In the genomic region with DNA sequence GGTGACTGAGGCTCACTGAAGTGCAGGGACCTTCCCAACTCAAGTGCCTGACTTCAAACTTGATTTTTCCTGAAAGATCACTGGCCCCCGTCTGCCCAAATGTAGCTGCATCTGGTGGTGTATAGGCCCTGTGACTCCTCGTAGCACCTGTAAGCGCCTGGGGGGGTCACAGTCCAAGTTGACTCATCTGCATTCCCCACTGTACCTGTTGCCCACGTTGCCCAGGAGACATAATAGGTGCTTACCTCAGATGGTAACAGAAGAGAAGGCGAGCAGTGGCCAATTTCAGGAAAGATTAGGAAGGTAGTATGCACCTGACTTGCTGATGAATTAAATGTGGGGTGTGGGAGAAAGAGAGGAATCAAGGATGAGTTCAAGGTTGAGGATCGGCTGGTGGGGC, we compare ENCODE assay signal across 25 cellular contexts. TPM values are rescaled to one million over a fixed set of nuclear protein-coding genes. Genes with fewer than 3 reads are reported as not detected.
A peak's percentile ranks its signal among the peaks of the same experiment; 100 is the strongest.
DNase-seq lines count a peak whose midpoint lies in the region; ATAC-seq, FAIRE-seq and TF ChIP-seq lines count a peak whose summit lies in the region.
"Had no signal": no experiment of that assay in that cellular context is flagged by ENCODE, and none has a peak within 500 bp of the region (broad histone marks: within the 10 kb centered on the region; RNA-seq: fewer than 3 reads in every experiment).

No MANE protein-coding gene starts in this region.

- no peaks in the 10 kb centered on the region for H3K36me3 Mint-ChIP-seq in neural progenitor cell
- H3K36me3 Mint-ChIP-seq in activated CD4-positive, alpha-beta memory T cell treated with anti-CD3 and anti-CD28 coated beads, Interleukin-2, amount 10 ng/mL, durations not matched to agents 7 days and 5 days (ENCODE audit: low read depth) = no peaks in the 10 kb centered on the region
- H3K36me3 Mint-ChIP-seq: T-cell had no signal

- TF ChIP-seq RAD21 in A549 (conservative IDR thresholded peaks at IDR 0.05 in 1 of 2, IDR thresholded peaks at IDR 0.05 in 1 of 2) = no peak

- CTCF ChIA-PET in A549 (lab: Yijun Ruan, JAX) = no interaction called here
- CTCF ChIA-PET in activated CD4-positive, alpha-beta memory T cell treated with anti-CD3 and anti-CD28 coated beads, Interleukin-2, amount 10 ng/mL, durations not matched to agents 7 days and 5 days (lab: Charles Lee) = no interaction called here

- H4K20me1 ChIP-seq in neural progenitor cell (ENCODE audit: low read depth) = no peaks in the 10 kb centered on the region

- no peaks in the 10 kb centered on the region for H3K27me3 ChIP-seq in neural progenitor cell
- H3K27me3 ChIP-seq: BE2C had no signal

- TF ChIP-seq CTCF in A549 (IDR thresholded peaks at IDR 0.05) (no peak), epithelial cell of esophagus (IDR thresholded peaks at IDR 0.05; ENCODE audit: insufficient read depth, low read depth, low read length, missing control alignments) (no peak), neural progenitor cell (IDR thresholded peaks at IDR 0.05) (no peak)

- no peaks in the 10 kb centered on the region for H3K79me2 ChIP-seq in neural progenitor cell (ENCODE audit: low read depth)

- no peak for FAIRE-seq in A549 (lab: Jason Lieb, UNC)
- FAIRE-seq: G401.6, GM12892, H1, K562 had no signal

- no peaks in the 10 kb centered on the region for H3K9me3 Mint-ChIP-seq in neural progenitor cell
- H3K9me3 Mint-ChIP-seq in activated CD4-positive, alpha-beta memory T cell treated with anti-CD3 and anti-CD28 coated beads, Interleukin-2, amount 10 ng/mL, durations not matched to agents 7 days and 5 days = no peaks in the 10 kb centered on the region
- H3K9me3 Mint-ChIP-seq: T-cell had no signal

- H3K27me3 Mint-ChIP-seq in neural progenitor cell (ENCODE audit: insufficient read depth, low read depth) = peaks cover 11% of the 10 kb centered on the region
- peaks cover 14% of the 10 kb centered on the region for H3K27me3 Mint-ChIP-seq in activated CD4-positive, alpha-beta memory T cell treated with anti-CD3 and anti-CD28 coated beads, Interleukin-2, amount 10 ng/mL, durations not matched to agents 7 days and 5 days

- no peak for TF ChIP-seq EP300 in A549 (IDR thresholded peaks at IDR 0.05)

- no peak overlapping the region for H3K27ac Mint-ChIP-seq in neural progenitor cell
- no peak overlapping the region for H3K27ac Mint-ChIP-seq in activated CD4-positive, alpha-beta memory T cell treated with anti-CD3 and anti-CD28 coated beads, Interleukin-2, amount 10 ng/mL, durations not matched to agents 7 days and 5 days
- H3K27ac Mint-ChIP-seq: T-cell had no signal

- H3K36me3 ChIP-seq in neural progenitor cell = no peaks in the 10 kb centered on the region
- H3K36me3 ChIP-seq: BE2C had no signal

- ATAC-seq in A549 = no peak
- ATAC-seq: K562, T-cell had no signal

- H2AFZ ChIP-seq in neural progenitor cell (replicated peaks) = no peak overlapping the region

- H3K4me1 Mint-ChIP-seq in neural progenitor cell = no peaks in the 10 kb centered on the region
- no peaks in the 10 kb centered on the region for H3K4me1 Mint-ChIP-seq in activated CD4-positive, alpha-beta memory T cell treated with anti-CD3 and anti-CD28 coated beads, Interleukin-2, amount 10 ng/mL, durations not matched to agents 7 days and 5 days

- no peak overlapping the region for H3K9ac ChIP-seq in neural progenitor cell
- H3K9ac ChIP-seq: SK-N-SH had no signal

- no peak for TF ChIP-seq POLR2A in A549 (IDR thresholded peaks at IDR 0.05; ENCODE audit: low read length)

- POLR2A ChIA-PET in A549 (lab: Yijun Ruan, JAX) = no interaction called here
- POLR2A ChIA-PET in activated CD4-positive, alpha-beta memory T cell treated with anti-CD3 and anti-CD28 coated beads, Interleukin-2, amount 10 ng/mL, durations not matched to agents 7 days and 5 days (lab: Charles Lee) = no interaction called here

- H3K9me3 ChIP-seq in A549 = 0 out of 3 replicates have a peak, but pooled peaks cover 4% of the 10 kb centered on the region
- no peaks in the 10 kb centered on the region for H3K9me3 ChIP-seq in neural progenitor cell (ENCODE audit: low read depth)
- H3K9me3 ChIP-seq: BE2C, SK-N-SH had no signal

- H3K4me3 ChIP-seq in A549 (no peak overlapping the region), epithelial cell of esophagus (ENCODE audit: low read length) (no peak overlapping the region), neural progenitor cell (no peak overlapping the region)
- H3K4me3 ChIP-seq: K562 had no signal

- 79% methylated on average over 6 of the region's 6 CpGs for WGBS in A549 (ENCODE audit: missing lambda C conversion rate)

- peak overlapping the region; percentile 2 for H3K4me3 Mint-ChIP-seq in neural progenitor cell
- no peak overlapping the region for H3K4me3 Mint-ChIP-seq in activated CD4-positive, alpha-beta memory T cell treated with anti-CD3 and anti-CD28 coated beads, Interleukin-2, amount 10 ng/mL, durations not matched to agents 7 days and 5 days
- H3K4me3 Mint-ChIP-seq: T-cell had no signal

- H3K4me2 ChIP-seq in A549 = no peak overlapping the region
- H3K4me2 ChIP-seq in neural progenitor cell = no peak overlapping the region
- H3K4me2 ChIP-seq: SK-N-SH had no signal

- DNase-seq in A549 (ENCODE audit: low read depth in 1 of 2, low spot score in 1 of 2) = no peak
- DNase-seq in ELF-1 (ENCODE audit: low read depth, low spot score) = peak; percentile 39
- DNase-seq in epithelial cell of esophagus (ENCODE audit: low read depth) = peak; percentile 30
- DNase-seq in neural progenitor cell (ENCODE audit: low spot score) = no peak
- no peak for DNase-seq in NCI-H510A (lab: John Stamatoyannopoulos, UW)
- no peak for DNase-seq in activated CD4-positive, alpha-beta memory T cell treated with anti-CD3 and anti-CD28 coated beads, Interleukin-2, amount 10 ng/mL, durations not matched to agents 7 days and 5 days
- DNase-seq in ureter (ENCODE audit: low spot score) = no peak
- DNase-seq: BE2C; COR-L47; DMS153; MM.1S; NCI-H1092; NCI-H1436; NCI-H187 treated with DMSO at 0.1 percent for 48 hours; NCI-H2107; NCI-H774; NK-92 treated with Interleukin-12 subunit alpha and Interleukin-12 subunit beta, amount 100 ng/mL, for 24 hours; SHP77 treated with DMSO at 0.1 percent for 48 hours; SK-N-SH; T-cell had no signal

- no peaks in the 10 kb centered on the region for H3F3A ChIP-seq in neural progenitor cell (ENCODE audit: low read depth)

- H3K4me1 ChIP-seq in A549 (peaks cover 24% of the 10 kb centered on the region), neural progenitor cell (peaks cover 3% of the 10 kb centered on the region)

- H3K27ac ChIP-seq in A549 = peak overlapping the region; percentile 22 to 87; a peak in 4 of 6 replicates
- H3K27ac ChIP-seq in neural progenitor cell = no peak overlapping the region
- H3K27ac ChIP-seq: RWPE1 had no signal

TF ChIP-seq in A549, 52 proteins besides CTCF, POLR2A, EP300 and RAD21:
- TF ChIP-seq, protein P1, sequence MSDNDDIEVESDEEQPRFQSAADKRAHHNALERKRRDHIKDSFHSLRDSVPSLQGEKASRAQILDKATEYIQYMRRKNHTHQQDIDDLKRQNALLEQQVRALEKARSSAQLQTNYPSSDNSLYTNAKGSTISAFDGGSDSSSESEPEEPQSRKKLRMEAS (IDR thresholded peaks at IDR 0.05) = no peak
- no peak for TF ChIP-seq RFX5 (IDR thresholded peaks at IDR 0.05)
- TF ChIP-seq ZSCAN20 (CRISPR knock-in tag; IDR thresholded peaks at IDR 0.05) = no peak
- TF ChIP-seq KDM5A (IDR thresholded peaks at IDR 0.05) = no peak
- no peak for TF ChIP-seq CHD4 (IDR thresholded peaks at IDR 0.05; ENCODE audit: borderline replicate concordance)
- no peak for TF ChIP-seq HOXB13 (CRISPR knock-in tag; IDR thresholded peaks at IDR 0.05; ENCODE audit: low read depth)
- no peak for TF ChIP-seq HOXB5 (CRISPR knock-in tag; IDR thresholded peaks at IDR 0.05)
- no peak for TF ChIP-seq CBX2 (IDR thresholded peaks at IDR 0.05; ENCODE audit: borderline replicate concordance, low read depth)
TF ChIP-seq in A549: peak in this region for 0.

RNA-seq across cellular contexts. Expression of a gene that starts 44.1 kb away (rescaled TPM):
- polyA plus RNA-seq in A549 (2011; rRNA removed) (21.4 and 26.5 TPM in 2 replicates), A549 (2017; fragmentation: RNase III; extraction: RNeasy Plus Mini Kit Qiagen cat#74134 plus additional on column Dnase treatment) (13.4 to 14.7 TPM (median 14.2 TPM) in 3 replicates)
- 11.8 and 18.6 TPM in 2 replicates for polyA plus RNA-seq in A549 (2012; cell fraction: cytosol; rRNA removed)
- polyA plus RNA-seq in A549 (2012; cell fraction: nucleus; rRNA removed) = 8.6 and 9.6 TPM in 2 replicates
- polyA minus RNA-seq in A549 (2011; rRNA and poly(A)+ RNA removed) = 45.9 and 48.2 TPM in 2 replicates
- total RNA-seq in neural progenitor cell (ENCODE audit: low replicate concordance) (15.8 and 16.4 TPM in 2 replicates), ureter (174 TPM)
- not detected for total RNA-seq in activated CD4-positive, alpha-beta memory T cell treated with anti-CD3 and anti-CD28 coated beads, Interleukin-2, amount 10 ng/mL, durations not matched to agents 7 days and 5 days

Comparison
In these comparisons a context has a peak if more than half of its experiments do, and no peak if none do; other contexts are left out.
1. DNase-seq: peak in ELF-1 (single experiment) and epithelial cell of esophagus (single experiment); none in A549 (0 of 2), neural progenitor cell (single experiment), NCI-H510A (single experiment), activated CD4-positive, alpha-beta memory T cell treated with anti-CD3 and anti-CD28 coated beads, Interleukin-2, amount 10 ng/mL, durations not matched to agents 7 days and 5 days (single experiment) and ureter (single experiment).
2. RNA of a gene that starts 44.1 kb away (total RNA-seq): 174 TPM in ureter (single experiment) and 15.8 to 16.4 TPM in neural progenitor cell; not detected in activated CD4-positive, alpha-beta memory T cell treated with anti-CD3 and anti-CD28 coated beads, Interleukin-2, amount 10 ng/mL, durations not matched to agents 7 days and 5 days; every median in the first group is over 10 times any median in the second.